Comparison of ENCODE assay signal across 10 cellular contexts in genomic region chr2:69572640-69573039, GRCh38.
DNase-seq lines count a peak whose midpoint lies in the region; ATAC-seq and TF ChIP-seq lines count a peak whose summit lies in the region.
"Had no signal": no experiment of that assay in that cellular context is flagged by ENCODE, and none has a peak within 500 bp of the region (broad histone marks: within the 10 kb centered on the region; RNA-seq: fewer than 3 reads in every experiment).

No MANE protein-coding gene starts in this region.

- ATAC-seq in lower lobe of right lung (peak; percentile 94), GM19397 (IDR thresholded peaks at IDR 0.05; ENCODE audit: unreplicated experiment) (no peak)

- DNase-seq in ELR (ENCODE audit: low read depth) (peak; percentile 59), cardiac fibroblast (ENCODE audit: low read depth in 2 of 2) (peak; percentile 49 to 50), lower lobe of right lung (peak; percentile 63), DMS53 treated with DMSO at 0.1 percent for 48 hours (lab: John Stamatoyannopoulos, UW; ENCODE audit: unreplicated experiment) (no peak), SHP77 treated with DMSO at 0.1 percent for 48 hours (lab: John Stamatoyannopoulos, UW) (no peak)
- DNase-seq in stimulated activated CD8-positive, alpha-beta memory T cell treated with anti-CD3 and anti-CD28 coated beads, Interleukin-4, amount 100 ng/mL, for 48 hours: no peak
- DNase-seq: effector memory CD4-positive, alpha-beta T cell; T-helper 9 cell had no signal

- TF ChIP-seq CTCF in cardiac fibroblast (IDR thresholded peaks at IDR 0.05; ENCODE audit: low read depth, low read length): no peak
- TF ChIP-seq CTCF in lower lobe of right lung (IDR thresholded peaks at IDR 0.05): no peak

- H3K4me1 ChIP-seq in ACC112 (ENCODE audit: control insufficient read depth, insufficient read depth, low read length, unreplicated experiment) (peaks cover 11% of the 10 kb centered on the region), lower lobe of right lung (peaks cover 45% of the 10 kb centered on the region)

- H2AFZ ChIP-seq in ACC112 (ENCODE audit: low read length, unreplicated experiment): no peak overlapping the region

- H3K36me3 ChIP-seq in ACC112 (ENCODE audit: insufficient read depth, low read length): no peaks in the 10 kb centered on the region
- no peaks in the 10 kb centered on the region for H3K36me3 ChIP-seq in lower lobe of right lung

- no peaks in the 10 kb centered on the region for H3K9me3 ChIP-seq in lower lobe of right lung

- H3K79me2 ChIP-seq in ACC112 (ENCODE audit: control insufficient read depth, insufficient read depth, low read length, unreplicated experiment): peaks cover 68% of the 10 kb centered on the region

- H3K27ac ChIP-seq in ACC112 (ENCODE audit: low read depth, low read length) (peak overlapping the region; percentile 72), lower lobe of right lung (peak overlapping the region; percentile 64)

- intact Hi-C loops in lower lobe of right lung (cut with DNase I): no loop called here

- H3K27me3 ChIP-seq in ACC112 (ENCODE audit: insufficient read depth, low read length) (no peaks in the 10 kb centered on the region), lower lobe of right lung (ENCODE audit: low read depth) (no peaks in the 10 kb centered on the region)

- H3K4me3 ChIP-seq in ACC112 (ENCODE audit: low read depth, low read length) (peak overlapping the region; percentile 7; the same call in 1 of the 2 replicates), cardiac fibroblast (replicated peaks in 1 of 2; ENCODE audit: low read depth in 2 of 2, low read length in 2 of 2) (no peak overlapping the region), lower lobe of right lung (no peak overlapping the region)

Comparison
In these comparisons a context has a peak if more than half of its experiments do, and no peak if none do; other contexts are left out.
1. DNase-seq: peak in ELR (single experiment), cardiac fibroblast (2 of 2) and lower lobe of right lung (single experiment); none in stimulated activated CD8-positive, alpha-beta memory T cell treated with anti-CD3 and anti-CD28 coated beads, Interleukin-4, amount 100 ng/mL, for 48 hours (single experiment), DMS53 treated with DMSO at 0.1 percent for 48 hours (single experiment) and SHP77 treated with DMSO at 0.1 percent for 48 hours (single experiment).